ENCODE assay signal across 9 cellular contexts in the genomic region with DNA sequence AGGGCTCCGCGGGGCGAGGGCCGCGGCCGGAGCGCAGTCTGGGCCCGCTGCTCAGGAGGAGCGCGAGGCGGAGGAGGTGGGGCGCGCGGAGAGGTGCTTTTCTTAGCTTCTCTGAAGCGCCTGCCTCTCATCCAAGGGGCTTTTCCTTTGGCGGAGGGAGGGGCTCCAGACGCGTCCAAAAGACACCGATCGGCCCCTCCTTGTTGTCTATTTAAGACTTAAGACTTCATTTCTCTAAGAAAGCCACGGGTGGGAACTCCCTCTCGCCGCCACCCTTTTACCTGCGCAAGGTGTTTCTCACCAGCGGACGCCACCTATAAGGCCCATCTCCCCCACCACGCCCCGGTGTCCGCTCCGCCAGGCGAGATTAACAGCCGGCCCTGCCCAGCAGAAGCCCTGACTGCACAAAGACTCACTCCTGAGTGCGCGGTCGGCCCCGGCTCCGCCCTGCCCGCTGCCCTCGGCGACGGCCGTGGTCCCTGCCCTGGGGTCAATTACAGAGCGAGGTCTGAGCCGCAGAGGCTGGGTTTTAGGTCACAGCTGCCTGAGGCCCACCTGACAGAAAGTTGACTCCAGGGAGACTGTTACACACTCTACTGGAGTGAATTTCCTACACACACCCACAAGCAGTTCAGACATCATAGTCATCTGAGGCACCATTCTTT. TPM values are rescaled to one million over a fixed set of nuclear protein-coding genes. Genes with fewer than 3 reads are reported as not detected.
DNase-seq lines count a peak whose midpoint lies in the region; ATAC-seq and TF ChIP-seq lines count a peak whose summit lies in the region.
"Had no signal": no experiment of that assay in that cellular context is flagged by ENCODE, and none has a peak within 500 bp of the region (broad histone marks: within the 10 kb centered on the region; RNA-seq: fewer than 3 reads in every experiment).

Gene DSC2 (minus strand): TSS at position 402 of the 665 bp plus-strand sequence. CDS start 450 bp downstream, outside the sequence.

- POLR2A ChIA-PET in PC-9 (lab: Charles Lee; ENCODE audit: unreplicated experiment), result interaction anchor here (0.6 to 0.7 kb wide), 2 partner anchors 1056 to 1271 kb away, joined by 3 to 4 read pairs; no protein-coding TSS in a partner anchor

- ATAC-seq in HG03439 (IDR thresholded peaks at IDR 0.05; ENCODE audit: unreplicated experiment) (no peak), GM21737 (IDR thresholded peaks at IDR 0.05; ENCODE audit: unreplicated experiment) (no peak), GM21723 (IDR thresholded peaks at IDR 0.05; ENCODE audit: unreplicated experiment) (no peak)

- H3K27me3 ChIP-seq in GM06990 (replicated peaks; ENCODE audit: control insufficient read depth, insufficient read depth, low read length) (no peaks in the 10 kb centered on the region), PC-9 (ENCODE audit: insufficient read depth, low read depth) (no peaks in the 10 kb centered on the region), cardiac muscle cell (no peaks in the 10 kb centered on the region), parathyroid adenoma (ENCODE audit: control insufficient read depth, insufficient read depth, low read length) (no peaks in the 10 kb centered on the region)

- CTCF ChIA-PET in PC-9 (lab: Charles Lee), result interaction anchor here (0.6 kb wide), 1 partner anchor 77 kb away, joined by 3 read pairs; no protein-coding TSS in a partner anchor

- H3K9ac ChIP-seq in parathyroid adenoma, result peak within 1 kb of the TSS; percentile 100

- H4K20me1 ChIP-seq in PC-9 (ENCODE audit: insufficient read depth), result no peaks in the 10 kb centered on the region

- peak within 1 kb of the TSS; percentile 79 for H3K4me2 ChIP-seq in PC-9
- peak within 1 kb of the TSS; percentile 94 for H3K4me2 ChIP-seq in parathyroid adenoma (ENCODE audit: low read length)

- H3K36me3 ChIP-seq in GM06990 (ENCODE audit: control insufficient read depth, insufficient read depth, low read length) (no peaks in the 10 kb centered on the region), PC-9 (ENCODE audit: low read depth) (no peaks in the 10 kb centered on the region), cardiac muscle cell (no peaks in the 10 kb centered on the region), parathyroid adenoma (ENCODE audit: control insufficient read depth, insufficient read depth, low read length) (no peaks in the 10 kb centered on the region)

- DNase-seq in GM06990 (ENCODE audit: extremely low read depth, insufficient read length) (peak; percentile 48), PC-9 (peak; percentile 52 to 55), cardiac muscle cell (ENCODE audit: low read depth in 1 of 2, low spot score in 1 of 2) (peak in 1 of 2 donors; percentile 81), OCI-M1 (lab: John Stamatoyannopoulos, UW) (no peak)

- H3K9me3 ChIP-seq in PC-9 (ENCODE audit: insufficient read depth, low read depth) (no peaks in the 10 kb centered on the region), cardiac muscle cell (ENCODE audit: low read depth) (no peaks in the 10 kb centered on the region), parathyroid adenoma (ENCODE audit: control insufficient read depth, low read length) (no peaks in the 10 kb centered on the region)

- BruUV-seq in PC-9 (replicated peaks; lab: Mats Ljungman, UMichigan), result TSS peak; percentile 31

- H3F3A ChIP-seq in PC-9 (ENCODE audit: insufficient read depth, low read depth), result peaks cover 14% of the 10 kb centered on the region; the same call in 1 of the 2 replicates

- H3K79me2 ChIP-seq in PC-9 (ENCODE audit: low read depth) (0 out of 2 replicates have a peak, but pooled peaks cover 16% of the 10 kb centered on the region), parathyroid adenoma (peaks cover 18% of the 10 kb centered on the region)

- H3K4me3 ChIP-seq in GM06990 (replicated peaks; ENCODE audit: low read depth, low read length), result peak within 1 kb of the TSS; percentile 10; the same call in 1 of the 2 replicates
- H3K4me3 ChIP-seq in PC-9, result peak within 1 kb of the TSS; percentile 70
- peak within 1 kb of the TSS; percentile 73 for H3K4me3 ChIP-seq in cardiac muscle cell
- peak within 1 kb of the TSS; percentile 93 for H3K4me3 ChIP-seq in parathyroid adenoma (ENCODE audit: low read depth, low read length)

- H2AFZ ChIP-seq in PC-9 (peak within 1 kb of the TSS; percentile 88), parathyroid adenoma (peak within 1 kb of the TSS; percentile 97)

- intact Hi-C loops in PC-9 (cut with micrococcal nuclease; ENCODE audit: unreplicated experiment), result loop anchor here (5.0 kb wide), 3 partner anchors 55 to 410 kb away; no protein-coding TSS in a partner anchor

- H3K4me1 ChIP-seq in PC-9 (replicated peaks; ENCODE audit: insufficient read depth), result peaks cover 45% of the 10 kb centered on the region
- peaks cover 16% of the 10 kb centered on the region for H3K4me1 ChIP-seq in cardiac muscle cell (ENCODE audit: low read depth)
- peaks cover 17% of the 10 kb centered on the region for H3K4me1 ChIP-seq in parathyroid adenoma

- no peaks in the 10 kb centered on the region for H3K9me2 ChIP-seq in PC-9 (ENCODE audit: insufficient read depth)

- no peak for TF ChIP-seq CTCF in GM06990 (IDR thresholded peaks at IDR 0.05; ENCODE audit: insufficient read depth, low read length, poor library complexity, severe bottlenecking)
- TF ChIP-seq CTCF in PC-9 (conservative IDR thresholded peaks at IDR 0.05), result no peak
- TF ChIP-seq CTCF in cardiac muscle cell (IDR thresholded peaks at IDR 0.05; ENCODE audit: low read depth, low read length), result no peak
- no peak for TF ChIP-seq CTCF in parathyroid adenoma (IDR thresholded peaks at IDR 0.05)

- H3K27ac ChIP-seq in PC-9, result peak within 1 kb of the TSS; percentile 75
- peak within 1 kb of the TSS; percentile 98 for H3K27ac ChIP-seq in cardiac muscle cell
- peak within 1 kb of the TSS; percentile 99 for H3K27ac ChIP-seq in parathyroid adenoma

RNA-seq across cellular contexts. Expression of gene DSC2, which starts in this region (rescaled TPM):
- total RNA-seq in PC-9 (2021) (13.9 and 16.5 TPM in 2 replicates), cardiac muscle cell (14.9 and 19.0 TPM in 2 replicates)
- 15.9 and 19.8 TPM in 2 replicates for polyA plus RNA-seq in cardiac muscle cell
- total RNA-seq: T-helper 2 cell treated with Interferon-gamma antibody and Interleukin-4, amounts not matched to agents 100 ng/mL and 5 ng/mL, for 36 hours had no signal

Comparison
In these comparisons a context has a peak if more than half of its experiments do, and no peak if none do; other contexts are left out.
1. H3K4me3 ChIP-seq: peak in every context shown above with its lines; median percentile 93 in parathyroid adenoma; 73 in cardiac muscle cell; 70 in PC-9; 10 in GM06990.